17 cellular contexts compared by ENCODE assay signal in genomic region chr13:105611424-105611823, GRCh38.
DNase-seq lines count a peak whose midpoint lies in the region; ATAC-seq, FAIRE-seq and TF ChIP-seq lines count a peak whose summit lies in the region.
"Had no signal": no experiment of that assay in that cellular context is flagged by ENCODE, and none has a peak within 500 bp of the region (broad histone marks: within the 10 kb centered on the region; RNA-seq: fewer than 3 reads in every experiment).

No MANE protein-coding gene starts in this region.

- peak overlapping the region; percentile 71 for H3K4me2 ChIP-seq in keratinocyte (ENCODE audit: control insufficient read depth, extremely low read depth, insufficient read depth, low read depth, low read length)

- no peaks in the 10 kb centered on the region for H4K20me1 ChIP-seq in keratinocyte (ENCODE audit: control insufficient read depth, extremely low read depth, insufficient read depth, low read length)

- POLR2A ChIA-PET in MCF 10A (lab: Yijun Ruan, JAX) = no interaction called here

- H3K4me1 ChIP-seq in breast epithelium (no peaks in the 10 kb centered on the region), keratinocyte (ENCODE audit: control insufficient read depth, extremely low read depth, insufficient read depth, low read length) (peaks cover 13% of the 10 kb centered on the region)
- H3K4me1 ChIP-seq: adrenal gland, HAP-1, suprapubic skin had no signal

- no peak for TF ChIP-seq CTCF in MCF 10A (IDR thresholded peaks at IDR 0.05; ENCODE audit: unreplicated experiment)
- TF ChIP-seq CTCF in breast epithelium (IDR thresholded peaks at IDR 0.05) = no peak
- TF ChIP-seq CTCF in keratinocyte (optimal IDR thresholded peaks at IDR 0.05 in 1 of 3, IDR thresholded peaks at IDR 0.05 in 1 of 3, conservative IDR thresholded peaks at IDR 0.05 in 1 of 3; ENCODE audit: extremely low read depth in 1 of 3, insufficient read depth in 2 of 3, low read length in 3 of 3) = no peak

- H3K4me3 Mint-ChIP-seq in MCF 10A (ENCODE audit: unreplicated experiment) = no peak overlapping the region
- H3K4me3 Mint-ChIP-seq: immature natural killer cell had no signal

- no peak for TF ChIP-seq POLR2A in breast epithelium (IDR thresholded peaks at IDR 0.05)

- BruUV-seq in MCF 10A (replicated peaks; lab: Mats Ljungman, UMichigan) = no TSS peak

- H3K9ac ChIP-seq in keratinocyte (ENCODE audit: control insufficient read depth, extremely low read depth, insufficient read depth, low read length) = no peak overlapping the region

- peaks cover 7% of the 10 kb centered on the region for H3K4me1 Mint-ChIP-seq in MCF 10A (ENCODE audit: insufficient read depth, unreplicated experiment)
- H3K4me1 Mint-ChIP-seq: immature natural killer cell had no signal

- no peaks in the 10 kb centered on the region for H3K9me1 ChIP-seq in keratinocyte (ENCODE audit: control insufficient read depth, extremely low read depth, insufficient read depth, low read length)

- no peaks in the 10 kb centered on the region for H3K9me3 Mint-ChIP-seq in MCF 10A (ENCODE audit: unreplicated experiment)

- CTCF ChIA-PET in MCF 10A (lab: Yijun Ruan, JAX) = interaction anchor here (1.2 kb wide), 1 partner anchor 478 kb away, joined by 4 read pairs; no protein-coding TSS in a partner anchor

- dilution Hi-C loops in keratinocyte (cut with MboI; ENCODE audit: extremely low pct_ligation_motif_present, low sequenced_read_pairs) = no loop called here

- peak; percentile 40 for DNase-seq in MCF 10A (ENCODE audit: unreplicated experiment)
- no peak for DNase-seq in breast epithelium (ENCODE audit: low spot score in 2 of 2)
- peak; percentile 80 for DNase-seq in dedifferentiated amniotic fluid mesenchymal stem cell (ENCODE audit: extremely low spot score)
- DNase-seq in keratinocyte (ENCODE audit: low read depth, low spot score) = peak; percentile 13
- peak; percentile 17 for DNase-seq in urothelium cell line (ENCODE audit: low spot score)
- no peak for DNase-seq in NOMO-1 (lab: John Stamatoyannopoulos, UW; ENCODE audit: unreplicated experiment in 2 of 2)
- no peak for DNase-seq in activated CD4-positive, alpha-beta T cell treated with anti-CD3 and anti-CD28 coated beads for 48 hours
- DNase-seq: activated CD8-positive, alpha-beta memory T cell treated with anti-CD3 and anti-CD28 coated beads, Interleukin-2, amount 50 U/mL, for 4 hours; adrenal gland; immature natural killer cell; NCI-H1105 treated with DMSO at 0.1 percent for 48 hours; SHP77 had no signal

- no peaks in the 10 kb centered on the region for H3K36me3 Mint-ChIP-seq in MCF 10A (ENCODE audit: insufficient read depth, unreplicated experiment)
- H3K36me3 Mint-ChIP-seq: immature natural killer cell had no signal

- no peaks in the 10 kb centered on the region for H3K9me3 ChIP-seq in breast epithelium
- no peaks in the 10 kb centered on the region for H3K9me3 ChIP-seq in keratinocyte (ENCODE audit: control insufficient read depth, low read depth, low read length)
- H3K9me3 ChIP-seq: adrenal gland, HAP-1, suprapubic skin had no signal

- H2AFZ ChIP-seq in keratinocyte (ENCODE audit: control insufficient read depth, low read length) = no peak overlapping the region

- no peak overlapping the region for H3K27ac ChIP-seq in breast epithelium
- no peak overlapping the region for H3K27ac ChIP-seq in keratinocyte (ENCODE audit: control insufficient read depth, insufficient read depth, low read length)
- H3K27ac ChIP-seq: 22Rv1, adrenal gland, suprapubic skin had no signal

- H3K27me3 ChIP-seq in breast epithelium (no peaks in the 10 kb centered on the region), keratinocyte (ENCODE audit: control insufficient read depth, extremely low read depth, insufficient read depth, low read length) (no peaks in the 10 kb centered on the region)
- H3K27me3 ChIP-seq: adrenal gland, suprapubic skin had no signal

- no peak for ATAC-seq in HG02759 (IDR thresholded peaks at IDR 0.05; ENCODE audit: unreplicated experiment)

- no peaks in the 10 kb centered on the region for H3K27me3 Mint-ChIP-seq in MCF 10A (ENCODE audit: insufficient read depth, unreplicated experiment)

- intact Hi-C loops in MCF 10A (cut with micrococcal nuclease) = no loop called here
- intact Hi-C loops in breast epithelium (cut with DNase I; ENCODE audit: low total_unique reads) = no loop called here

- FAIRE-seq in keratinocyte (lab: Jason Lieb, UNC) (peak; percentile 62), urothelium cell line (lab: Jason Lieb, UNC) (no peak)
- FAIRE-seq: GM12892 had no signal

- H3K79me2 ChIP-seq in keratinocyte (ENCODE audit: control insufficient read depth, insufficient read depth, low read length) = no peaks in the 10 kb centered on the region

- no peaks in the 10 kb centered on the region for H3K36me3 ChIP-seq in breast epithelium
- H3K36me3 ChIP-seq in keratinocyte (ENCODE audit: control insufficient read depth in 2 of 2, extremely low read depth in 1 of 2, insufficient read depth in 2 of 2, low read length in 2 of 2) = no peaks in the 10 kb centered on the region
- H3K36me3 ChIP-seq: adrenal gland, HAP-1, suprapubic skin had no signal

- H3K27ac Mint-ChIP-seq in MCF 10A (ENCODE audit: low read depth, unreplicated experiment) = peak overlapping the region; percentile 31

- H3K4me3 ChIP-seq in breast epithelium (no peak overlapping the region), keratinocyte (ENCODE audit: control insufficient read depth in 2 of 3, extremely low read depth in 1 of 3, insufficient read depth in 2 of 3, low read depth in 1 of 3, low read length in 3 of 3) (peak overlapping the region in 1 of 3 experiments; percentile 35)
- H3K4me3 ChIP-seq: adrenal gland, HAP-1, suprapubic skin had no signal

Comparison
In these comparisons a context has a peak if more than half of its experiments do, and no peak if none do; other contexts are left out.
1. DNase-seq: peak in MCF 10A (single experiment), dedifferentiated amniotic fluid mesenchymal stem cell (single experiment), keratinocyte (single experiment) and urothelium cell line (single experiment); none in breast epithelium (0 of 2), NOMO-1 (0 of 2) and activated CD4-positive, alpha-beta T cell treated with anti-CD3 and anti-CD28 coated beads for 48 hours (single experiment).